In the genomic region with DNA sequence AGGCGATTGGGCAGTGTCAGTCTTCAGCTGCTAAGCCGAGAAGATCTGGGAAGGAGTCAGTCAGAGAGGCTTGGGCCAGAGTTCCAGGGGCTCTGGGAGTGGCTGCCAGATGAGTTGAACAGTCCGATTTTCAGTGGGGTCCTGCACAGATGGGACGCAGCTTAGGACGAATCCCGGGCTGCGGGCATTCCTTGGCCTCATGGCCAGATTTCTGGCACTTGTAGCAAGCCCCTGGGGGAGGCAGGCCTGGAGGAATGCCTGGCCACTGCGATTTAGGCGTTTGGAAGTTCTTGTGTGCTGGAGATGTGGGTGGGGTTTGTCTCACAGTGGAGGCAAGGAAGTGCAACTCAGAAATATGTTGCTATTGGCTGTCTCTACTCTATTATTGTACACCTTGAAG, we compare ENCODE assay signal across 5 cellular contexts.
DNase-seq lines count a peak whose midpoint lies in the region; TF ChIP-seq lines count a peak whose summit lies in the region.
"Not testable (repeated sequence)": the region's sequence is repeated elsewhere in the genome, so short reads cannot be mapped to it uniquely, and the experiment has no call there.

No MANE protein-coding gene starts in this region.

- not testable (repeated sequence) for H3K27me3 Mint-ChIP-seq in chondrocyte (ENCODE audit: low read depth)

- H3K9ac ChIP-seq in HUES6 (ENCODE audit: low read length): peak overlapping the region; percentile 91
- not testable (repeated sequence) for H3K9ac ChIP-seq in iPS-15b (ENCODE audit: low read depth, low read length)

- not testable (repeated sequence) for DNase-seq in H7
- DNase-seq in chondrocyte (ENCODE audit: low spot score) (peak; percentile 65), islet precursor cell (peak; percentile 65)

- peak overlapping the region; percentile 34; the same call in 1 of the 2 replicates for H3K4me3 ChIP-seq in H7 (ENCODE audit: insufficient read depth, low read depth, low read length)
- peak overlapping the region; percentile 55 for H3K4me3 ChIP-seq in HUES6 (ENCODE audit: low read depth, low read length)
- peak overlapping the region; percentile 8 for H3K4me3 ChIP-seq in iPS-15b (ENCODE audit: low read depth, low read length)

- not testable (repeated sequence) for H3K36me3 ChIP-seq in H7 (replicated peaks; ENCODE audit: control insufficient read depth, insufficient read depth, low read length); iPS-15b (ENCODE audit: control insufficient read depth, insufficient read depth, low read length)
- H3K36me3 ChIP-seq in HUES6 (ENCODE audit: control insufficient read depth, insufficient read depth, low read length): peaks cover 48% of the 10 kb centered on the region

- not testable (repeated sequence) for H3K27ac Mint-ChIP-seq in chondrocyte (ENCODE audit: unreplicated experiment)

- not testable (repeated sequence) for TF ChIP-seq CTCF in chondrocyte (IDR thresholded peaks at IDR 0.05)

- H3K36me3 Mint-ChIP-seq in chondrocyte (ENCODE audit: low read depth): not testable (repeated sequence)

- not testable (repeated sequence) for H3K9me3 ChIP-seq in HUES6 (ENCODE audit: control insufficient read depth, insufficient read depth, low read depth, low read length); iPS-15b (ENCODE audit: control insufficient read depth, insufficient read depth, low read length)

- not testable (repeated sequence) for H3K4me1 Mint-ChIP-seq in chondrocyte (ENCODE audit: low read depth)

- H3K27me3 ChIP-seq in H7 (ENCODE audit: control insufficient read depth, insufficient read depth, low read length); HUES6 (ENCODE audit: control insufficient read depth, insufficient read depth, low read length); iPS-15b (ENCODE audit: control insufficient read depth, insufficient read depth, low read length): not testable (repeated sequence)

- H3K4me3 Mint-ChIP-seq in chondrocyte (ENCODE audit: unreplicated experiment): not testable (repeated sequence)

- peak overlapping the region; percentile 34; the same call in 1 of the 2 replicates for H3K27ac ChIP-seq in HUES6 (ENCODE audit: low read depth, low read length)

- not testable (repeated sequence) for H3K9me3 Mint-ChIP-seq in chondrocyte (ENCODE audit: low read depth)

- H3K4me1 ChIP-seq in HUES6 (ENCODE audit: control insufficient read depth, insufficient read depth, low read length) (peaks cover 39% of the 10 kb centered on the region), iPS-15b (ENCODE audit: control insufficient read depth, insufficient read depth, low read length) (peaks cover 13% of the 10 kb centered on the region)
